In genomic region chr20:49589747-49590146, GRCh38 we compare ENCODE assay signal across 23 cellular contexts. TPM values are rescaled to one million over a fixed set of nuclear protein-coding genes. Genes with fewer than 3 reads are reported as not detected.
DNase-seq lines count a peak whose midpoint lies in the region; TF ChIP-seq lines count a peak whose summit lies in the region.
"Had no signal": no experiment of that assay in that cellular context is flagged by ENCODE, and none has a peak within 500 bp of the region (broad histone marks: within the 10 kb centered on the region; RNA-seq: fewer than 3 reads in every experiment).

No MANE protein-coding gene starts in this region.

- peaks cover 4% of the 10 kb centered on the region for H3K27me3 Mint-ChIP-seq in activated CD4-positive, alpha-beta T cell treated with anti-CD3 and anti-CD28 coated beads, Interleukin-2, amount 10 ng/mL, durations not matched to agents 7 days and 5 days
- peaks cover 7 to 11% (median 9%) of the 10 kb centered on the region in 3 donors for H3K27me3 Mint-ChIP-seq in CD14-positive monocyte (ENCODE audit: low read depth in 3 of 3)
- peaks cover under 1% of the 10 kb centered on the region for H3K27me3 Mint-ChIP-seq in activated naive CD8-positive, alpha-beta T cell
- peaks cover 7% of the 10 kb centered on the region for H3K27me3 Mint-ChIP-seq in nephron (ENCODE audit: low read depth)
- H3K27me3 Mint-ChIP-seq in glutamatergic neuron (ENCODE audit: unreplicated experiment) = peaks cover 15% of the 10 kb centered on the region

- H3K9me3 ChIP-seq in BE2C = no peaks in the 10 kb centered on the region
- H3K9me3 ChIP-seq: A549, esophagus muscularis mucosa, gastroesophageal sphincter, suprapubic skin had no signal

- H3K9me3 Mint-ChIP-seq in activated CD4-positive, alpha-beta T cell treated with anti-CD3 and anti-CD28 coated beads, Interleukin-2, amount 10 ng/mL, durations not matched to agents 7 days and 5 days = peaks cover 18% of the 10 kb centered on the region
- H3K9me3 Mint-ChIP-seq in CD14-positive monocyte (peaks cover 6 to 20% (median 11%) of the 10 kb centered on the region in 7 donors), nephron (no peaks in the 10 kb centered on the region), glutamatergic neuron (ENCODE audit: unreplicated experiment) (no peaks in the 10 kb centered on the region)
- no peaks in the 10 kb centered on the region for H3K9me3 Mint-ChIP-seq in activated naive CD8-positive, alpha-beta T cell (ENCODE audit: low read depth)
- H3K9me3 Mint-ChIP-seq: HFFc6 had no signal

- no peak for DNase-seq in activated CD4-positive, alpha-beta T cell treated with anti-CD3 and anti-CD28 coated beads, Interleukin-2, amount 10 ng/mL, durations not matched to agents 7 days and 5 days
- DNase-seq in activated CD4-positive, alpha-beta T cell treated with anti-CD3 and anti-CD28 coated beads, Interleukin-2, amount 50 U/mL, for 1 hour = no peak
- DNase-seq in CD14-positive monocyte (ENCODE audit: low spot score) (no peak), glutamatergic neuron (no peak), HCEC 1CT (no peak), BE2C (no peak)
- DNase-seq: activated CD4-positive, CD25-positive, alpha-beta regulatory T cell; activated naive CD4-positive, alpha-beta T cell treated with Interleukin-2 at 50 U/mL for 16 hours; C1 segment of cervical spinal cord; DMS 273 treated with DMSO at 0.1 percent for 48 hours; effector CD8-positive, alpha-beta T cell; HFFc6; left colon; NCI-H1105 treated with DMSO at 0.1 percent for 48 hours; NCI-H2081 treated with DMSO at 0.1 percent for 48 hours; stimulated activated CD4-positive, alpha-beta T cell treated with anti-CD3 and anti-CD28 coated beads, Interleukin-15, amount 100 ng/mL, for 24 hours had no signal

- no peak overlapping the region for H3K4me3 Mint-ChIP-seq in activated CD4-positive, alpha-beta T cell treated with anti-CD3 and anti-CD28 coated beads, Interleukin-2, amount 10 ng/mL, durations not matched to agents 7 days and 5 days
- peak overlapping the region in 1 of 2 donors; percentile 61 for H3K4me3 Mint-ChIP-seq in CD14-positive monocyte
- H3K4me3 Mint-ChIP-seq in activated naive CD8-positive, alpha-beta T cell = peak overlapping the region; percentile 60
- H3K4me3 Mint-ChIP-seq in nephron = no peak overlapping the region
- H3K4me3 Mint-ChIP-seq in glutamatergic neuron (ENCODE audit: unreplicated experiment) = no peak overlapping the region
- H3K4me3 Mint-ChIP-seq: HFFc6 had no signal

- intact Hi-C loops in CD14-positive monocyte (cut with micrococcal nuclease) = no loop called here

- no peaks in the 10 kb centered on the region for H3K4me1 ChIP-seq in BE2C

- H3K27ac Mint-ChIP-seq in activated CD4-positive, alpha-beta T cell treated with anti-CD3 and anti-CD28 coated beads, Interleukin-2, amount 10 ng/mL, durations not matched to agents 7 days and 5 days = peak overlapping the region; percentile 57
- peak overlapping the region in 5 of 7 donors; percentile 3 to 84 (median 73) for H3K27ac Mint-ChIP-seq in CD14-positive monocyte
- H3K27ac Mint-ChIP-seq in activated naive CD8-positive, alpha-beta T cell = peak overlapping the region; percentile 97
- peak overlapping the region; percentile 90 to 93 (median 92) for H3K27ac Mint-ChIP-seq in nephron
- H3K27ac Mint-ChIP-seq in glutamatergic neuron (ENCODE audit: unreplicated experiment) = no peak overlapping the region
- H3K27ac Mint-ChIP-seq: HFFc6 had no signal

- POLR2A ChIA-PET in activated CD4-positive, alpha-beta T cell treated with anti-CD3 and anti-CD28 coated beads, Interleukin-2, amount 10 ng/mL, durations not matched to agents 7 days and 5 days (lab: Charles Lee) = interaction anchor here (0.6 kb wide), 1 partner anchor 370 kb away, joined by 3 read pairs; no protein-coding TSS in a partner anchor

- CTCF ChIA-PET in activated CD4-positive, alpha-beta T cell treated with anti-CD3 and anti-CD28 coated beads, Interleukin-2, amount 10 ng/mL, durations not matched to agents 7 days and 5 days (lab: Charles Lee) = interaction anchor here (1.0 to 2.7 kb wide), 5 partner anchors 9 to 48 kb away, joined by 3 to 16 read pairs (median 5); no protein-coding TSS in a partner anchor

- TF ChIP-seq CTCF in CD14-positive monocyte (IDR thresholded peaks at IDR 0.05) = no peak
- no peak for TF ChIP-seq CTCF in nephron (IDR thresholded peaks at IDR 0.05; ENCODE audit: unreplicated experiment in 3 of 3)
- TF ChIP-seq CTCF in glutamatergic neuron (IDR thresholded peaks at IDR 0.05; ENCODE audit: partially characterized antibody, unreplicated experiment) = no peak
- TF ChIP-seq CTCF in BE2C (IDR thresholded peaks at IDR 0.05; ENCODE audit: low read depth, low read length) = no peak

- H3K27me3 ChIP-seq in BE2C = no peaks in the 10 kb centered on the region
- H3K27me3 ChIP-seq: esophagus muscularis mucosa, gastroesophageal sphincter had no signal

- no peak overlapping the region for H3K4me3 ChIP-seq in BE2C (ENCODE audit: low read depth, low read length)
- H3K4me3 ChIP-seq: A549, esophagus muscularis mucosa, gastroesophageal sphincter, suprapubic skin had no signal

- H3K4me1 Mint-ChIP-seq in activated CD4-positive, alpha-beta T cell treated with anti-CD3 and anti-CD28 coated beads, Interleukin-2, amount 10 ng/mL, durations not matched to agents 7 days and 5 days = peaks cover 60% of the 10 kb centered on the region
- H3K4me1 Mint-ChIP-seq in CD14-positive monocyte (peaks cover 31% of the 10 kb centered on the region), nephron (peaks cover 81% of the 10 kb centered on the region), glutamatergic neuron (ENCODE audit: low read depth, unreplicated experiment) (peaks cover 8% of the 10 kb centered on the region)
- peaks cover 54% of the 10 kb centered on the region for H3K4me1 Mint-ChIP-seq in activated naive CD8-positive, alpha-beta T cell (ENCODE audit: low read depth)

- no peaks in the 10 kb centered on the region for H3K36me3 ChIP-seq in BE2C
- H3K36me3 ChIP-seq: esophagus muscularis mucosa, gastroesophageal sphincter, suprapubic skin had no signal

- H3K36me3 Mint-ChIP-seq in activated CD4-positive, alpha-beta T cell treated with anti-CD3 and anti-CD28 coated beads, Interleukin-2, amount 10 ng/mL, durations not matched to agents 7 days and 5 days (ENCODE audit: low read depth) = peaks cover 30% of the 10 kb centered on the region
- peaks cover 5 to 7% of the 10 kb centered on the region in 2 donors for H3K36me3 Mint-ChIP-seq in CD14-positive monocyte
- H3K36me3 Mint-ChIP-seq in activated naive CD8-positive, alpha-beta T cell = peaks cover 4% of the 10 kb centered on the region
- H3K36me3 Mint-ChIP-seq in nephron (ENCODE audit: low read depth) = no peaks in the 10 kb centered on the region
- H3K36me3 Mint-ChIP-seq in glutamatergic neuron (ENCODE audit: unreplicated experiment) = no peaks in the 10 kb centered on the region

RNA-seq across cellular contexts. Expression of gene PTGIS, which starts 21.8 kb away (rescaled TPM):
- total RNA-seq in activated CD4-positive, alpha-beta T cell treated with anti-CD3 and anti-CD28 coated beads, Interleukin-2, amount 10 ng/mL, durations not matched to agents 7 days and 5 days = under 1 TPM; 0.40 to 0.62 TPM
- not detected for polyA plus RNA-seq in CD14-positive monocyte
- 0.12 TPM for total RNA-seq in glutamatergic neuron (ENCODE audit: unreplicated experiment)
- polyA plus RNA-seq in BE2C (2012; ENCODE audit: insufficient read depth, insufficient read length, low read depth) = not detected
- total RNA-seq: NCI-H460 had no signal
